In genomic region chr11:68460741-68461283, GRCh38 we compare ENCODE assay signal across 1 cellular context.
TF ChIP-seq lines count a peak whose summit lies in the region.

Gene PPP6R3 (plus strand): TSS chr11:68460752. CDS start chr11:68537665, 76,913 bp downstream.

TF ChIP-seq in K562, 482 proteins besides CTCF, POLR2A, EP300 and RAD21 (continued from another document):
- no peak for TF ChIP-seq PREB (CRISPR knock-in tag; IDR thresholded peaks at IDR 0.05)
- peak; percentile 60 for TF ChIP-seq SAP30 (IDR thresholded peaks at IDR 0.05; ENCODE audit: borderline replicate concordance, insufficient read depth, low read depth, low read length, poor library complexity, severe bottlenecking)
- peak; percentile 32; the same call in 1 of the 2 replicates for TF ChIP-seq SMAD4 (CRISPR knock-in tag; conservative IDR thresholded peaks at IDR 0.05)
- TF ChIP-seq HCFC1 (IDR thresholded peaks at IDR 0.05; ENCODE audit: low read depth, low read length), result peak; percentile 25
- no peak for TF ChIP-seq SAFB (IDR thresholded peaks at IDR 0.05; ENCODE audit: borderline replicate concordance, low read depth, low read length)
- TF ChIP-seq ETS1 (conservative IDR thresholded peaks at IDR 0.05; ENCODE audit: control insufficient read depth, low read depth, low read length), result peak; percentile 41; the same call in 1 of the 2 replicates
